ENCODE assay signal across 8 cellular contexts in the genomic region with DNA sequence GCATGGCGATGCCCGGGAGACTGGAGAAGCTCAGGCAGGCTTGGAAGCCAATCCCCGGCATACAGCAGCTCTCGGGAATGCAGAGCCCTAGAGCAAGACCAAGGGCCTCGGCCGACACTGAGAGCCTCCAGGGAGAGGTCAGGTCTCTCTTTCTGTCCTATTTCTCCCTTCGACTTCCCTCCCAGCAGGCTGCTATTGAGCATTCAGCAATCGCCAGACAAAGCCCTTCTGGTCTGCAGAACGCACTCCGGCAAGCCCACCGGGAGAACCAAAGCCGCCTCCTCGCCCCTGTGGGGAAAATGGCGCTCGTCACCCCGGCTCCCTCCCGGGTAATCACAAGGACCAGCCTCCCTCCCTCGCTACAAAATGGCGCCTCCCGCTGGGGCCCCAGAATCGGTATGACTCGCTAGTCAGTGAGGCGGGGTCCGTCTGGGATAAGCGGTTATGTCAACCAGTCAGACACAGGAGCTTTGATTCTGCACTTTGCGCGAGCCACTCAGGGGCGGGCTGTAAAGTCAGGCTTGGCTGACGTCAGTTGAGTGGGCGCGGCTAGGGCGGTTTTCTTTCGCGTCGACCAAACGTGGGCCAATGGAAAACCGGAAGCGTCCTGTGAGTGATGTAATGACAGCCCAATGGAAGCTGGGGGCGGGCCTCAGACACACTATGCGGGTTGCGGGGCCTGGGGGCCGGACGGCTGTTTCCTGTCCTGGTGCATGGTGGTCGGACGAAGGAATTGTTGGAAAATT. TPM values are rescaled to one million over a fixed set of nuclear protein-coding genes. Genes with fewer than 3 reads are reported as not detected.
A peak's percentile ranks its signal among the peaks of the same experiment; 100 is the strongest.
DNase-seq lines count a peak whose midpoint lies in the region; ATAC-seq and TF ChIP-seq lines count a peak whose summit lies in the region.

A gene (plus strand): TSS at position 691 of the 746 bp plus-strand sequence. CDS start 10,297 bp downstream, outside the sequence.

- ATAC-seq in GM19043 (IDR thresholded peaks at IDR 0.05; ENCODE audit: low read depth, unreplicated experiment) = peak; percentile 80
- peak; percentile 89 for ATAC-seq in HG03378 (IDR thresholded peaks at IDR 0.05; ENCODE audit: unreplicated experiment)

- TF ChIP-seq CTCF in AG10803 (conservative IDR thresholded peaks at IDR 0.05; ENCODE audit: low read length) = no peak

- H3K4me3 ChIP-seq in AG10803 (ENCODE audit: low read length) = peak within 1 kb of the TSS; percentile 99

- DNase-seq in AG10803 (ENCODE audit: low read depth) = peak; percentile 100
- DNase-seq in NCI-H460 (ENCODE audit: extremely low read depth, low read depth) = peak; percentile 99
- DNase-seq in activated CD4-positive, CD25-positive, alpha-beta regulatory T cell treated with anti-CD3 and anti-CD28 coated beads, Interleukin-2, amount 50 U/mL, for 72 hours = peak; percentile 99
- DNase-seq in cerebellar nuclear complex (lab: John Stamatoyannopoulos, UW) = peak; percentile 100
- peak; percentile 100 for DNase-seq in islet precursor cell
- DNase-seq in stimulated activated CD4-positive, alpha-beta T cell treated with anti-CD3 and anti-CD28 coated beads, Interleukin-12 subunit alpha, Interleukin-12 subunit beta, amount 100 ng/mL, for 48 hours (ENCODE audit: low read depth in 2 of 3, low spot score in 1 of 3) = peak; percentile 100

RNA-seq across cellular contexts. Expression of the gene that starts here (rescaled TPM):
- total RNA-seq in NCI-H460 (2014; rRNA removed; shearing (Covaris generic)) = 28.2 and 32.5 TPM in 2 replicates
- 11.9 and 14.0 TPM in 2 replicates for polyA plus RNA-seq in NCI-H460 (2014; cell fraction: nucleus; rRNA removed)

Comparison
In these comparisons a context has a peak if more than half of its experiments do, and no peak if none do; other contexts are left out.
1. Peak in every context shown above with its lines: DNase-seq, ATAC-seq and H3K4me3 ChIP-seq.